ENCODE assay signal across 24 cellular contexts in the genomic region with DNA sequence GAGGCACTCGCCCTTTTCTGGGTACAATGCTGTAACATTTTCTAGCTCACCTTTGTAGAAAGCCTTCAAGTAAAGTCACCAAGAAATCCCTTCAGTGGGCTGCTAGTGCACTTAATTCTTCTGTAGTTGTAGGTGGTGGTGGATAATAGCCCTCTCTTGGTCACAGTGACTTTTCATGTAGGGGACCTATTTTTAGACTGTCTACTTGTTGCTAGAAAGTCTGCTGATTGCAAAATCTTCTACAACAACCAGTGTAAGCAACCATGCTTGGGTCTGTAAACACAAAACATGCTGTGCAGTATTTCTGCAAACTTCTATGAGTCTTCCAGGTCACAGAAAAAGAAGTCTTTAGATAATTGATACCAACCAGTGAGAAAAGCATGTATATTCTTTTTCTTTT.
"Had no signal": no experiment of that assay in that cellular context is flagged by ENCODE, and none has a peak within 500 bp of the region (broad histone marks: within the 10 kb centered on the region; RNA-seq: fewer than 3 reads in every experiment).

No MANE protein-coding gene starts in this region.

- H3K4me1 ChIP-seq: colonic mucosa, esophagus squamous epithelium, gastrocnemius medialis, heart right ventricle, left lung, lower lobe of right lung had no signal

- H3K27me3 Mint-ChIP-seq: dendritic cell treated with granulocyte-macrophage colony-stimulating factor and Interleukin-4, amounts not matched to agents 40 ng/mL and 50 ng/mL, for 4 days had no signal

- ATAC-seq: effector memory CD8-positive, alpha-beta T cell; esophagus mucosa; gastrocnemius medialis; left cardiac atrium; left lung; lower lobe of right lung; mucosa of descending colon; naive thymus-derived CD8-positive, alpha-beta T cell had no signal

- H3K36me3 ChIP-seq: colonic mucosa, esophagus squamous epithelium, gastrocnemius medialis, heart right ventricle, left lung, lower lobe of right lung had no signal

- H3K9me3 ChIP-seq: colonic mucosa, esophagus squamous epithelium, left lung, lower lobe of right lung, mucosa of descending colon had no signal

- H3K36me3 Mint-ChIP-seq: naive B cell had no signal

- DNase-seq: colonic mucosa; cortex of kidney; effector CD8-positive, alpha-beta T cell; effector memory CD8-positive, alpha-beta T cell; endodermal cell; erythroblast; esophagus squamous epithelium; foreskin fibroblast; foreskin melanocyte; gastrocnemius medialis; glutamatergic neuron; head of caudate nucleus; heart right ventricle; hippocampal formation; left cardiac atrium; left lung; lower lobe of right lung; mesendoderm; mucosa of descending colon; naive B cell; naive thymus-derived CD8-positive, alpha-beta T cell had no signal

- H3K4me1 Mint-ChIP-seq: endodermal cell; naive B cell; naive thymus-derived CD8-positive, alpha-beta T cell had no signal

- H3K27ac ChIP-seq: colonic mucosa, epithelial cell of prostate, esophagus squamous epithelium, gastrocnemius medialis, heart right ventricle, left lung, lower lobe of right lung had no signal

- H3K4me3 Mint-ChIP-seq: dendritic cell treated with granulocyte-macrophage colony-stimulating factor and Interleukin-4, amounts not matched to agents 40 ng/mL and 50 ng/mL, for 4 days; effector memory CD8-positive, alpha-beta T cell; endodermal cell; naive B cell; naive thymus-derived CD8-positive, alpha-beta T cell had no signal

- H3K4me3 ChIP-seq: colonic mucosa, esophagus squamous epithelium, gastrocnemius medialis, heart right ventricle, left lung, lower lobe of right lung, mucosa of descending colon had no signal

- H3K9me3 Mint-ChIP-seq: effector memory CD8-positive, alpha-beta T cell had no signal

- H3K27ac Mint-ChIP-seq: dendritic cell treated with granulocyte-macrophage colony-stimulating factor and Interleukin-4, amounts not matched to agents 40 ng/mL and 50 ng/mL, for 4 days; effector memory CD8-positive, alpha-beta T cell; endodermal cell; naive B cell; naive thymus-derived CD8-positive, alpha-beta T cell had no signal

- H3K27me3 ChIP-seq: colonic mucosa, esophagus squamous epithelium had no signal
